Comparison of ENCODE assay signal across 13 cellular contexts in the genomic region with DNA sequence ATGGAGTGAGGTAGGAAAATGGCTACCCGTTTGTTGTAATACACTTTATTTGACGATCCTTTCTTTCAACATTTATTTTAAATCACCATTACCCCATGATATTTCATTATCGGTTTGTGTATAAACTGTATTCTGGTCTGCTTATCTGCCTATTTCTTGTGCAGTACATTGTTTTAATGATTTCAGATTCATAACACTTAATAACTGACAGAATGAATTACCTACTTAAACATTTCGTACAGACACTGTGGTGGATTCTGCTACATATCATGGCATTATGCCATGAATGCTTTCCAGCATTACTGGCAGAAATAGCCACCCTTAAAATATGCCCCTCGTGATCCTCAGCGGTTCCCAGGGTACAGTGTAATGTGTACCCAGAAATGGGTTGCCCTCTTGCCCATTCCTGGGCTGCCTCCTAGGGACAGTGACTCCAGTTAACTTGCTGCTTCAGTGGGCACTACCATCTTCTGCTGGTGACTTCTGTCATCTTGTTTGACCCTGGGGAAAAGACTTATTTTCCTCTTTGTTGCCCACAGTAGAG.
DNase-seq lines count a peak whose midpoint lies in the region; ATAC-seq and TF ChIP-seq lines count a peak whose summit lies in the region.
"Had no signal": no experiment of that assay in that cellular context is flagged by ENCODE, and none has a peak within 500 bp of the region (broad histone marks: within the 10 kb centered on the region; RNA-seq: fewer than 3 reads in every experiment).

No MANE protein-coding gene starts in this region.

- no peaks in the 10 kb centered on the region for H4K20me1 ChIP-seq in MM.1S (ENCODE audit: insufficient read depth, low read length)

- peaks cover 33 to 48% (median 46%) of the 10 kb centered on the region in 3 donors for H3K4me1 Mint-ChIP-seq in CD8-positive, alpha-beta memory T cell
- H3K4me1 Mint-ChIP-seq in central memory CD8-positive, alpha-beta T cell, result peaks cover 28% of the 10 kb centered on the region

- peak overlapping the region; percentile 69 to 94 (median 88) for H3K27ac Mint-ChIP-seq in CD8-positive, alpha-beta memory T cell
- H3K27ac Mint-ChIP-seq in central memory CD8-positive, alpha-beta T cell (ENCODE audit: low read depth), result peak overlapping the region; percentile 91

- H3K36me3 ChIP-seq in CD8-positive, alpha-beta memory T cell (ENCODE audit: insufficient read depth, low read length), result no peaks in the 10 kb centered on the region
- H3K36me3 ChIP-seq in MM.1S (replicated peaks; ENCODE audit: insufficient read depth, low read length), result no peaks in the 10 kb centered on the region
- no peaks in the 10 kb centered on the region for H3K36me3 ChIP-seq in neutrophil
- H3K36me3 ChIP-seq in thyroid gland, result no peaks in the 10 kb centered on the region

- no peak overlapping the region for H2AFZ ChIP-seq in MM.1S (ENCODE audit: low read length)

- H3K27me3 ChIP-seq in CD8-positive, alpha-beta memory T cell (ENCODE audit: insufficient read depth, low read length, poor library complexity, severe bottlenecking), result no peaks in the 10 kb centered on the region
- no peaks in the 10 kb centered on the region for H3K27me3 ChIP-seq in MM.1S (replicated peaks; ENCODE audit: insufficient read depth, low read length)
- no peaks in the 10 kb centered on the region for H3K27me3 ChIP-seq in neutrophil
- H3K27me3 ChIP-seq in thyroid gland, result no peaks in the 10 kb centered on the region
- H3K27me3 ChIP-seq: foreskin keratinocyte had no signal

- peak overlapping the region in 2 of 7 donors; percentile 24 to 29 for H3K4me3 Mint-ChIP-seq in CD8-positive, alpha-beta memory T cell
- no peak overlapping the region for H3K4me3 Mint-ChIP-seq in central memory CD8-positive, alpha-beta T cell

- no peak for DNase-seq in CD8-positive, alpha-beta memory T cell
- DNase-seq in MM.1S, result no peak
- DNase-seq in central memory CD8-positive, alpha-beta T cell (ENCODE audit: low spot score in 2 of 2), result no peak
- DNase-seq in iPS-NIHi11 (ENCODE audit: low spot score), result no peak
- no peak for DNase-seq in NOMO-1 (lab: John Stamatoyannopoulos, UW; ENCODE audit: unreplicated experiment in 2 of 2)
- no peak for DNase-seq in thyroid gland
- DNase-seq: caudate nucleus; foreskin keratinocyte; NCI-H1048; NCI-H2171; stimulated activated naive CD4-positive, alpha-beta T cell had no signal

- TF ChIP-seq CTCF in MM.1S (IDR thresholded peaks at IDR 0.05; ENCODE audit: low read length) (no peak), neutrophil (IDR thresholded peaks at IDR 0.05) (no peak), thyroid gland (IDR thresholded peaks at IDR 0.05) (no peak)

- H3K4me1 ChIP-seq in CD8-positive, alpha-beta memory T cell (ENCODE audit: insufficient read depth, low read length), result peaks cover 26% of the 10 kb centered on the region
- H3K4me1 ChIP-seq in MM.1S (ENCODE audit: low read length) (peaks cover 28% of the 10 kb centered on the region), neutrophil (ENCODE audit: control insufficient read depth in 1 of 2, insufficient read depth in 1 of 2, low read depth in 1 of 2, low read length in 1 of 2) (peaks cover 43 to 48% of the 10 kb centered on the region in 2 experiments), thyroid gland (peaks cover 14 to 22% of the 10 kb centered on the region in 2 donors)
- H3K4me1 ChIP-seq: foreskin keratinocyte had no signal

- CTCF ChIA-PET in CD8-positive, alpha-beta memory T cell (lab: Charles Lee), result no interaction called here

- H3K9ac ChIP-seq in MM.1S (ENCODE audit: low read length), result no peak overlapping the region

- POLR2A ChIA-PET in CD8-positive, alpha-beta memory T cell (lab: Charles Lee), result no interaction called here

- peaks cover 0 to 6% (median 2%) of the 10 kb centered on the region in 5 donors for H3K9me3 Mint-ChIP-seq in CD8-positive, alpha-beta memory T cell
- peaks cover 5% of the 10 kb centered on the region for H3K9me3 Mint-ChIP-seq in central memory CD8-positive, alpha-beta T cell

- H3K27me3 Mint-ChIP-seq in CD8-positive, alpha-beta memory T cell, result no peaks in the 10 kb centered on the region
- no peaks in the 10 kb centered on the region for H3K27me3 Mint-ChIP-seq in central memory CD8-positive, alpha-beta T cell

- H3K27ac ChIP-seq in CD8-positive, alpha-beta memory T cell (ENCODE audit: low read depth, low read length), result no peak overlapping the region
- peak overlapping the region; percentile 61; the same call in 1 of the 2 replicates for H3K27ac ChIP-seq in MM.1S (ENCODE audit: low read length)
- H3K27ac ChIP-seq in neutrophil, result peak overlapping the region; percentile 89
- no peak overlapping the region for H3K27ac ChIP-seq in thyroid gland
- H3K27ac ChIP-seq: foreskin keratinocyte had no signal

- H3K9me3 ChIP-seq in CD8-positive, alpha-beta memory T cell (ENCODE audit: low read length), result peaks cover 5% of the 10 kb centered on the region
- no peaks in the 10 kb centered on the region for H3K9me3 ChIP-seq in MM.1S (replicated peaks; ENCODE audit: insufficient read depth, low read length)
- no peaks in the 10 kb centered on the region for H3K9me3 ChIP-seq in neutrophil
- no peaks in the 10 kb centered on the region for H3K9me3 ChIP-seq in thyroid gland

- H3K79me2 ChIP-seq in MM.1S (ENCODE audit: low read length), result no peaks in the 10 kb centered on the region

- H3F3A ChIP-seq in MM.1S (ENCODE audit: insufficient read depth, low read length), result peaks cover 12% of the 10 kb centered on the region

- no peaks in the 10 kb centered on the region for H3K9me2 ChIP-seq in MM.1S (replicated peaks; ENCODE audit: insufficient read depth, low read length)

- H3K4me2 ChIP-seq in MM.1S (ENCODE audit: low read depth, low read length), result peak overlapping the region; percentile 78; the same call in 1 of the 2 replicates

- no peak overlapping the region for H3K4me3 ChIP-seq in CD8-positive, alpha-beta memory T cell (ENCODE audit: low read length)
- H3K4me3 ChIP-seq in MM.1S (ENCODE audit: low read length), result no peak overlapping the region
- H3K4me3 ChIP-seq in neutrophil (ENCODE audit: low read depth in 1 of 2, low read length in 1 of 2), result no peak overlapping the region
- no peak overlapping the region for H3K4me3 ChIP-seq in thyroid gland (replicated peaks in 1 of 3)

- 80 to 83% methylated on average over 6 of the region's 6 CpGs for WGBS in thyroid gland, 2 donors

- intact Hi-C loops in thyroid gland (cut with DNase I), result no loop called here

- no peak for TF ChIP-seq POLR2A in thyroid gland (IDR thresholded peaks at IDR 0.05)

- ATAC-seq in central memory CD8-positive, alpha-beta T cell (replicated peaks; ENCODE audit: extremely low read depth, poor library complexity, severe bottlenecking), result no peak
- ATAC-seq: foreskin keratinocyte, HCT116 had no signal

- peaks cover 4 to 21% (median 6%) of the 10 kb centered on the region in 3 donors for H3K36me3 Mint-ChIP-seq in CD8-positive, alpha-beta memory T cell
- H3K36me3 Mint-ChIP-seq in central memory CD8-positive, alpha-beta T cell (ENCODE audit: insufficient read depth), result peaks cover 5% of the 10 kb centered on the region

Comparison
In these comparisons a context has a peak if more than half of its experiments do, and no peak if none do; other contexts are left out.
1. H3K27ac ChIP-seq: peak in MM.1S (single experiment) and neutrophil (single experiment); none in CD8-positive, alpha-beta memory T cell (single experiment) and thyroid gland (0 of 3).